Comparison of ENCODE assay signal across 2 cellular contexts in the genomic region with DNA sequence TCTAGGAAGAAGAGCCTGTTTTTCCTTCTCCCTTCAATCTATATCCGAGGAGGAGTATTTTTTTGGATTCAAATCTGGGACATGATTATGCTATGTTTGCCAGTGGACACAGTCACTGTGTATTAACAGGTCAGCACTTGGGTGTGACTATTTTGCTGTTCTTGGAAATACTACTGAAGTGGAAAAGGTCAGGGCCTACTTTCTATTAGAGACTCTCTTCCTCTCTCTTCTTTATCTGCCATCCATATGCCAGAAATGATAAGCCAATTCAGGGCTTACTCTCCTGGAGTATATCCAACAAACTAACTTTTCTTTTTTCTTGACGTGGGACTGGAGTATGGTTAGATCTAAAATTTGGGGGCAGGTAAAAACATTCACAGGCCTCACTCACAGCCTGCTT.
TF ChIP-seq lines count a peak whose summit lies in the region.

No MANE protein-coding gene starts in this region.

TF ChIP-seq in liver, 16 proteins besides CTCF, POLR2A, EP300 and RAD21:
- TF ChIP-seq NR2F2 (IDR thresholded peaks at IDR 0.05) (peak; percentile 37), GABPA (IDR thresholded peaks at IDR 0.05 in 1 of 2, conservative IDR thresholded peaks at IDR 0.05 in 1 of 2) (no peak)

TF ChIP-seq in HepG2, 621 proteins besides CTCF, POLR2A, EP300 and RAD21:
- TF ChIP-seq REPIN1 (CRISPR knock-in tag; IDR thresholded peaks at IDR 0.05; ENCODE audit: borderline replicate concordance, low read depth) (no peak), GTF3A (CRISPR knock-in tag; conservative IDR thresholded peaks at IDR 0.05) (no peak), CBX5 (CRISPR knock-in tag; IDR thresholded peaks at IDR 0.05; ENCODE audit: borderline replicate concordance) (no peak), ZNF619 (CRISPR knock-in tag; IDR thresholded peaks at IDR 0.05) (no peak), ZFP36L1 (CRISPR knock-in tag; IDR thresholded peaks at IDR 0.05) (no peak), ZSCAN29 (CRISPR knock-in tag; conservative IDR thresholded peaks at IDR 0.05) (no peak), JUND (CRISPR knock-in tag; IDR thresholded peaks at IDR 0.05) (no peak), ZNF720 (CRISPR knock-in tag; IDR thresholded peaks at IDR 0.05) (no peak), GABPA (IDR thresholded peaks at IDR 0.05; ENCODE audit: low read depth, low read length) (no peak), GABPA (CRISPR knock-in tag; IDR thresholded peaks at IDR 0.05; ENCODE audit: low read depth) (no peak), ZNF501 (CRISPR knock-in tag; IDR thresholded peaks at IDR 0.05) (no peak), NR3C1 (CRISPR knock-in tag; IDR thresholded peaks at IDR 0.05) (no peak), ZSCAN30 (CRISPR knock-in tag; IDR thresholded peaks at IDR 0.05) (no peak), YEATS4 (CRISPR knock-in tag; IDR thresholded peaks at IDR 0.05; ENCODE audit: borderline replicate concordance) (no peak), ZNF563 (CRISPR knock-in tag; IDR thresholded peaks at IDR 0.05) (no peak), ZNF143 (CRISPR knock-in tag; IDR thresholded peaks at IDR 0.05) (no peak)
- TF ChIP-seq, protein P1, sequence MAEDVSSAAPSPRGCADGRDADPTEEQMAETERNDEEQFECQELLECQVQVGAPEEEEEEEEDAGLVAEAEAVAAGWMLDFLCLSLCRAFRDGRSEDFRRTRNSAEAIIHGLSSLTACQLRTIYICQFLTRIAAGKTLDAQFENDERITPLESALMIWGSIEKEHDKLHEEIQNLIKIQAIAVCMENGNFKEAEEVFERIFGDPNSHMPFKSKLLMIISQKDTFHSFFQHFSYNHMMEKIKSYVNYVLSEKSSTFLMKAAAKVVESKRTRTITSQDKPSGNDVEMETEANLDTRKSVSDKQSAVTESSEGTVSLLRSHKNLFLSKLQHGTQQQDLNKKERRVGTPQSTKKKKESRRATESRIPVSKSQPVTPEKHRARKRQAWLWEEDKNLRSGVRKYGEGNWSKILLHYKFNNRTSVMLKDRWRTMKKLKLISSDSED (CRISPR knock-in tag; IDR thresholded peaks at IDR 0.05): no peak
